ENCODE assay signal across 17 cellular contexts in the genomic region with DNA sequence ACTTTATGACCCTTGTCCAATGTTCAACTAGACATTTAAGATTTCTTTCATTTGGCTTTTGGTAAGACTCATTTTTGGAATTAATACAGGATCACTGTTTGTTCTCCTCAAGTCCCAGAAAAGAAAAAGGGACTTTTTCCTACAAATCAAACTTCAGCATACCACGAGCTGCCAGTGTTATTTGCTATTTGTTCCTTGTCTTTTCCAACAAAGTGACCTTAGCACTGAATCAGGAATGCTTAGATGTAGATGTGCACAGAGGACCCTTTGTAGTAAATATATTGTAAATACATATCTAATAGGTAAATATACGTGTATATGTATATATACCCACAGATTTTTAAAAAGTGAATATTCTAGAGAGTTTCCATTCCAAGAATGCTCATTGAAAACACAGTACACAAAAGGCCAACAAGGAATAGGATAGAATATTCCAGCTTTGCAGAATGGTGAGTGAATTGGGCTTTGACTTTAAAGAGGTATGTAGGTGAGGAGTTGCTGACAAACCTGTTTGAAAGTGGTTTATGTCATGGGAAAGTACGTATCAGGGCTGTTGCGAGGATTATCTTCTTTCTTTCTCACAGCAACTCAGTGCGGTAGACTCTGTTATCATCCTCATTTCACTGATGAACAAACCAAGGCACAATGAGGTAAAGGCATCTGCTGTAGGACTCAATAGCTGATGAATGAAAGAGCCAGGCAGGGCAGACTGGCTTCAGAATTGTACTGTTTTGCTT.
"Had no signal": no experiment of that assay in that cellular context is flagged by ENCODE, and none has a peak within 500 bp of the region (broad histone marks: within the 10 kb centered on the region; RNA-seq: fewer than 3 reads in every experiment).

No MANE protein-coding gene starts in this region.

- H3K4me3 ChIP-seq: gastroesophageal sphincter, heart right ventricle, psoas muscle, spleen, thoracic aorta had no signal

- H3K27ac ChIP-seq: gastroesophageal sphincter, heart right ventricle, psoas muscle, spleen, thoracic aorta had no signal

- ATAC-seq: activated CD4-positive, CD25-positive, alpha-beta regulatory T cell treated with anti-CD3 and anti-CD28 coated beads, Interleukin-2, amount 50 U/mL, for 24 hours; gastroesophageal sphincter; heart right ventricle; natural killer cell; psoas muscle; sciatic nerve had no signal

- H3K4me3 Mint-ChIP-seq: activated naive CD8-positive, alpha-beta T cell treated with anti-CD3 and anti-CD28 coated beads, Interleukin-2, amount 10 ng/mL, durations not matched to agents 7 days and 5 days; natural killer cell; T-helper 2 cell treated with Interferon-gamma antibody and Interleukin-4, amounts not matched to agents 5 μg/mL and 100 μg/mL, for 36 hours had no signal

- H3K4me1 Mint-ChIP-seq: activated naive CD8-positive, alpha-beta T cell treated with anti-CD3 and anti-CD28 coated beads, Interleukin-2, amount 10 ng/mL, durations not matched to agents 7 days and 5 days had no signal

- H3K36me3 ChIP-seq: gastroesophageal sphincter, heart right ventricle, spleen, thoracic aorta had no signal

- H3K27me3 ChIP-seq: gastroesophageal sphincter, heart right ventricle had no signal

- H3K27ac Mint-ChIP-seq: activated naive CD8-positive, alpha-beta T cell treated with anti-CD3 and anti-CD28 coated beads, Interleukin-2, amount 10 ng/mL, durations not matched to agents 7 days and 5 days; natural killer cell; T-helper 2 cell treated with Interferon-gamma antibody and Interleukin-4, amounts not matched to agents 5 μg/mL and 100 μg/mL, for 36 hours had no signal

- H3K36me3 Mint-ChIP-seq: activated naive CD8-positive, alpha-beta T cell treated with anti-CD3 and anti-CD28 coated beads, Interleukin-2, amount 10 ng/mL, durations not matched to agents 7 days and 5 days; natural killer cell had no signal

- H3K9me3 Mint-ChIP-seq: activated naive CD8-positive, alpha-beta T cell treated with anti-CD3 and anti-CD28 coated beads, Interleukin-2, amount 10 ng/mL, durations not matched to agents 7 days and 5 days; natural killer cell; T-helper 2 cell treated with Interferon-gamma antibody and Interleukin-4, amounts not matched to agents 5 μg/mL and 100 μg/mL, for 36 hours had no signal

- DNase-seq: activated CD4-positive, alpha-beta T cell treated with anti-CD3 and anti-CD28 coated beads, Interleukin-2, amount 50 U/mL, for 1 hour; activated naive CD4-positive, alpha-beta T cell; activated naive CD8-positive, alpha-beta T cell treated with anti-CD3 and anti-CD28 coated beads, Interleukin-2, amount 10 ng/mL, durations not matched to agents 7 days and 5 days; activated T-cell treated with anti-CD3 and anti-CD28 coated beads for 4 hours; cerebellar nuclear complex; effector CD8-positive, alpha-beta T cell; heart right ventricle; natural killer cell; occipital lobe; psoas muscle; spleen; stimulated activated CD4-positive, alpha-beta T cell treated with anti-CD3 and anti-CD28 coated beads, Interleukin-1b, Interleukin-23, amount 100 ng/mL, for 48 hours had no signal
